Comparison of ENCODE assay signal across 8 cellular contexts in genomic region chr12:81668475-81668874, GRCh38.
A peak's percentile ranks its signal among the peaks of the same experiment; 100 is the strongest.
DNase-seq lines count a peak whose midpoint lies in the region; ATAC-seq and TF ChIP-seq lines count a peak whose summit lies in the region.

No MANE protein-coding gene starts in this region.

- TF ChIP-seq CTCF in epithelial cell of esophagus (IDR thresholded peaks at IDR 0.05; ENCODE audit: insufficient read depth, low read depth, low read length, missing control alignments) (no peak), MM.1S (IDR thresholded peaks at IDR 0.05; ENCODE audit: low read length) (no peak), coronary artery (IDR thresholded peaks at IDR 0.05) (no peak)

- no peak overlapping the region for H3K9ac ChIP-seq in MM.1S (ENCODE audit: low read length)

- H3K4me2 ChIP-seq in MM.1S (ENCODE audit: low read depth, low read length) = no peak overlapping the region

- H4K20me1 ChIP-seq in MM.1S (ENCODE audit: insufficient read depth, low read length) = no peaks in the 10 kb centered on the region

- H3K27me3 ChIP-seq in MM.1S (replicated peaks; ENCODE audit: insufficient read depth, low read length) = no peaks in the 10 kb centered on the region

- H3K9me3 ChIP-seq in MM.1S (replicated peaks; ENCODE audit: insufficient read depth, low read length) = no peaks in the 10 kb centered on the region

- H3F3A ChIP-seq in MM.1S (ENCODE audit: insufficient read depth, low read length) = no peaks in the 10 kb centered on the region

- no peak overlapping the region for H2AFZ ChIP-seq in MM.1S (ENCODE audit: low read length)

- no peaks in the 10 kb centered on the region for H3K36me3 ChIP-seq in MM.1S (replicated peaks; ENCODE audit: insufficient read depth, low read length)

- H3K4me1 ChIP-seq in MM.1S (ENCODE audit: low read length) = no peaks in the 10 kb centered on the region

- DNase-seq in GM04504 (ENCODE audit: low read depth) = peak; percentile 16
- peak; percentile 89 to 93 for DNase-seq in Kasumi-1 (lab: John Stamatoyannopoulos, UW)
- peak; percentile 86 for DNase-seq in epithelial cell of esophagus (ENCODE audit: low read depth)
- no peak for DNase-seq in MM.1S
- DNase-seq in coronary artery (ENCODE audit: low spot score) = no peak
- DNase-seq in SKM-1 (lab: John Stamatoyannopoulos, UW; ENCODE audit: unreplicated experiment) = no peak
- no peak for DNase-seq in SKM-1 treated with dmso at 0.1 percent for 144 hours (lab: John Stamatoyannopoulos, UW; ENCODE audit: unreplicated experiment)

- H3K4me3 ChIP-seq in epithelial cell of esophagus (ENCODE audit: low read length) (no peak overlapping the region), MM.1S (ENCODE audit: low read length) (no peak overlapping the region), coronary artery (no peak overlapping the region)

- H3K79me2 ChIP-seq in MM.1S (ENCODE audit: low read length) = no peaks in the 10 kb centered on the region

- H3K27ac ChIP-seq in MM.1S (ENCODE audit: low read length) (no peak overlapping the region), coronary artery (no peak overlapping the region)

- ATAC-seq in GM21723 (IDR thresholded peaks at IDR 0.05; ENCODE audit: unreplicated experiment) = peak; percentile 83

- no peaks in the 10 kb centered on the region for H3K9me2 ChIP-seq in MM.1S (replicated peaks; ENCODE audit: insufficient read depth, low read length)

Comparison
In these comparisons a context has a peak if more than half of its experiments do, and no peak if none do; other contexts are left out.
1. DNase-seq: peak in GM04504 (single experiment), Kasumi-1 (2 of 2) and epithelial cell of esophagus (single experiment); none in MM.1S (single experiment), coronary artery (single experiment), SKM-1 (single experiment) and SKM-1 treated with dmso at 0.1 percent for 144 hours (single experiment).